32 cellular contexts compared by ENCODE assay signal in the genomic region with DNA sequence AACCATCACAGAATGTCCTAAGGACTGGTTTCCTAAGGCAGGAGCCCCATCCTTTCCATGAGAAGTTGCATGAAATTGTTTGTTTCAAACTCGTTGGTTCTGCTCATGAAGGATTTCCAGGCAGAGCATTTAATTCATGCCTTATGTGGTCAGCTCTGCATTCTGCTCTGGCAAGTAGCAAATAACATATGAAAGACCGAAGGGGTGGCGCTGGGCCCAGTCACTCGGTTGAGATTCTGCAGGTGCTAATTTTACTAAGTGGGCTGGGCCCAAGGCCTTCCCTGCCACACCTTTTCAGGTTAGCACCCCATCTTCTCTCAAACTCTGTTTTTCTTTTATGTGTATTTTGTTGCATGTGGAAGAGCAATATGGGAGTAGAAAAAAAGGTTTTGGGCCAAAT.
"Had no signal": no experiment of that assay in that cellular context is flagged by ENCODE, and none has a peak within 500 bp of the region (broad histone marks: within the 10 kb centered on the region; RNA-seq: fewer than 3 reads in every experiment).

No MANE protein-coding gene starts in this region.

- H3K36me3 ChIP-seq: brain microvascular endothelial cell, esophagus squamous epithelium, gastroesophageal sphincter, heart right ventricle had no signal

- H3K4me1 ChIP-seq: esophagus squamous epithelium, gastroesophageal sphincter, heart right ventricle had no signal

- H3K9me3 ChIP-seq: esophagus squamous epithelium, gastroesophageal sphincter, heart right ventricle had no signal

- DNase-seq: activated B cell treated with CpG ODN at 0.5 μM for 24 hours; activated CD4-positive, alpha-beta T cell treated with anti-CD3 and anti-CD28 coated beads for 48 hours; activated CD4-positive, alpha-beta T cell treated with anti-CD3 and anti-CD28 coated beads, Interleukin-2, amount 50 U/mL, for 1 hour; activated CD4-positive, alpha-beta T cell treated with anti-CD3 and anti-CD28 coated beads, Interleukin-2, amount 50 U/mL, for 48 hours; activated CD8-positive, alpha-beta memory T cell treated with anti-CD3 and anti-CD28 coated beads for 24 hours; activated CD8-positive, alpha-beta T cell treated with anti-CD3 and anti-CD28 coated beads for 36 hours; activated effector memory CD4-positive, alpha-beta T cell treated with Interleukin-2 at 50 U/mL for 16 hours; activated gamma-delta T cell treated with Interleukin-2 at 50 U/mL for 16 hours; activated naive CD4-positive, alpha-beta T cell treated with anti-CD3 and anti-CD28 coated beads, Interleukin-2, amount 50 U/mL, for 16 hours; activated naive CD4-positive, alpha-beta T cell treated with Interleukin-2 at 50 U/mL for 16 hours; activated T-cell treated with anti-CD3 and anti-CD28 coated beads, Interleukin-2, amount 50 U/mL, for 4 hours; amniotic stem cell; anterior cingulate cortex; brain microvascular endothelial cell; dorsolateral prefrontal cortex; effector memory CD4-positive, alpha-beta T cell; erythroblast; esophagus squamous epithelium; foreskin melanocyte; heart right ventricle; T-helper 2 cell had no signal

- ATAC-seq: activated CD4-positive, CD25-positive, alpha-beta regulatory T cell treated with anti-CD3 and anti-CD28 coated beads, Interleukin-2, amount 50 U/mL, for 24 hours; activated CD8-positive, alpha-beta T cell treated with anti-CD3 and anti-CD28 coated beads for 36 hours; activated T-cell treated with anti-CD3 and anti-CD28 coated beads, Interleukin-2, amount 50 U/mL, for 4 hours; activated T-helper 17 cell treated with anti-CD3 and anti-CD28 coated beads, Interleukin-2, amount 50 U/mL, for 72 hours; gastroesophageal sphincter; heart right ventricle had no signal

- H3K27me3 ChIP-seq: brain microvascular endothelial cell, dorsolateral prefrontal cortex, esophagus squamous epithelium, gastroesophageal sphincter, heart right ventricle had no signal

- H3K27ac ChIP-seq: brain microvascular endothelial cell, coronary artery, dorsolateral prefrontal cortex, esophagus squamous epithelium, gastroesophageal sphincter, heart right ventricle, VCaP had no signal

- H3K27ac Mint-ChIP-seq: activated B cell treated with CpG ODN at 0.5 μM for 24 hours; activated CD8-positive, alpha-beta T cell treated with anti-CD3 and anti-CD28 coated beads for 36 hours; activated naive CD8-positive, alpha-beta T cell; activated T-helper 17 cell treated with anti-CD3 and anti-CD28 coated beads, Interleukin-2, amount 50 U/mL, for 72 hours; dendritic cell treated with granulocyte-macrophage colony-stimulating factor and Interleukin-4, amounts not matched to agents 40 ng/mL and 50 ng/mL, for 4 days had no signal

- H3K4me3 Mint-ChIP-seq: activated B cell treated with CpG ODN at 0.5 μM for 24 hours; activated CD8-positive, alpha-beta T cell treated with anti-CD3 and anti-CD28 coated beads for 36 hours; activated naive CD8-positive, alpha-beta T cell; activated T-cell treated with anti-CD3 and anti-CD28 coated beads, Interleukin-2, amount 50 U/mL, for 4 hours; activated T-helper 17 cell treated with anti-CD3 and anti-CD28 coated beads, Interleukin-2, amount 50 U/mL, for 72 hours; central memory CD8-positive, alpha-beta T cell; dendritic cell treated with granulocyte-macrophage colony-stimulating factor and Interleukin-4, amounts not matched to agents 40 ng/mL and 50 ng/mL, for 4 days had no signal

- H3K4me3 ChIP-seq: coronary artery, dorsolateral prefrontal cortex, esophagus squamous epithelium, gastroesophageal sphincter, heart right ventricle had no signal

- H3K9me3 Mint-ChIP-seq: activated B cell treated with CpG ODN at 0.5 μM for 24 hours; activated CD8-positive, alpha-beta T cell treated with anti-CD3 and anti-CD28 coated beads for 36 hours; activated T-cell treated with anti-CD3 and anti-CD28 coated beads, Interleukin-2, amount 50 U/mL, for 4 hours; activated T-helper 17 cell treated with anti-CD3 and anti-CD28 coated beads, Interleukin-2, amount 50 U/mL, for 72 hours; dendritic cell treated with granulocyte-macrophage colony-stimulating factor and Interleukin-4, amounts not matched to agents 40 ng/mL and 50 ng/mL, for 4 days had no signal

- H3K4me1 Mint-ChIP-seq: activated B cell treated with CpG ODN at 0.5 μM for 24 hours; activated T-helper 17 cell treated with anti-CD3 and anti-CD28 coated beads, Interleukin-2, amount 50 U/mL, for 72 hours; central memory CD8-positive, alpha-beta T cell had no signal

- FAIRE-seq: astrocyte, bronchial epithelial cell, TTC549 had no signal

- H3K27me3 Mint-ChIP-seq: activated B cell treated with CpG ODN at 0.5 μM for 24 hours; dendritic cell treated with granulocyte-macrophage colony-stimulating factor and Interleukin-4, amounts not matched to agents 40 ng/mL and 50 ng/mL, for 4 days had no signal

- H3K36me3 Mint-ChIP-seq: activated naive CD8-positive, alpha-beta T cell had no signal
